2 cellular contexts compared by ENCODE assay signal in the genomic region with DNA sequence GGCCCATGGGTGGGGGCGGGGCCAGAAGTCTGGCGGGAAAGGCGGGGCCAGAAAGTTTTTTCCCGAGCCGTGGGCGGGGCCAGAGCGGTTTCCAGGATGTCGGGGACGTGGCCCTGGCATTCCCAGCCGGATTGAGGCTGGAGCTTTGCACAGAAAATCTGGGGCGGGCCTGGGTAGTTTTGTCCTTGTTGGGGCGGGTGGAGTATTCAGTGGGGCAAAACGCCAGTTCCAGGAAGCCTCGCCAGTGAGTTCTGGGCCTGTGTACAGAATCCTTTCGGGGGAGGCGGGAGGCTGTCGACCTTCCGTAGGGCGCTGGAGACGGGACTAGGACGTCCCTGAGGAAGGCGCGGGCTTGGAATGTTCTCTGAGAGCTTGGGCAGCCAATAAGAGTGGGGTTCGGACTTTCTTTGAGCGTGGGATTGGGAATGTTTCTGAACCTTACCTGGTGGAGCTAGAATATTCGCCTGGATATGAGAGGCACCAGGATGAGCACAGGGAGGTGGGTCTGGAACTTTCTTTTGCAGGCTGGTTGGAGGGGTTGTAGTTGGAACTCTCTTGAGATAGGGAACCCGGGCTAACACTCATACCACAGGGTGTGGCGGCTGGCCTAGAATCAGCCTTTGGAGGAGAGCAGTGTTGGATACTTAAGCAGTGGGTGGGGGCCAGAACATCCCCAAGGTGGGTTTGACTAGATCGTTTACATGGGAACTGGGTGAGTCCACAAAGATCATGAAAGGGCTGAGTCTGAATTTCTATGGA.
TF ChIP-seq lines count a peak whose summit lies in the region.

No MANE protein-coding gene starts in this region.

TF ChIP-seq in GM12878, 131 proteins besides CTCF, POLR2A, EP300 and RAD21:
- TF ChIP-seq EED (IDR thresholded peaks at IDR 0.05; ENCODE audit: low read depth) (peak; percentile 23; the same call in 1 of the 2 replicates), SMARCA5 (IDR thresholded peaks at IDR 0.05) (no peak), ZNF384 (IDR thresholded peaks at IDR 0.05; ENCODE audit: borderline replicate concordance, low read depth, low read length) (peak; percentile 18; the same call in 1 of the 2 replicates), GABPA (IDR thresholded peaks at IDR 0.05; ENCODE audit: low read depth) (no peak), NKRF (conservative IDR thresholded peaks at IDR 0.05) (no peak), SIN3A (IDR thresholded peaks at IDR 0.05; ENCODE audit: low read depth, low read length) (peak; percentile 44; the same call in 1 of the 2 replicates), CHD1 (IDR thresholded peaks at IDR 0.05; ENCODE audit: low read depth, low read length) (no peak), TAF1 (IDR thresholded peaks at IDR 0.05; ENCODE audit: borderline replicate concordance, low read depth, low read length) (no peak), CBX5 (IDR thresholded peaks at IDR 0.05; ENCODE audit: low read depth) (no peak), ZBTB40 (IDR thresholded peaks at IDR 0.05; ENCODE audit: borderline replicate concordance) (no peak), SP1 (IDR thresholded peaks at IDR 0.05; ENCODE audit: low read depth, low read length) (peak; percentile 5), SMAD5 (IDR thresholded peaks at IDR 0.05; ENCODE audit: low read depth) (no peak), SUZ12 (IDR thresholded peaks at IDR 0.05; ENCODE audit: unreplicated experiment) (no peak), CBFB (IDR thresholded peaks at IDR 0.05; ENCODE audit: low read depth) (no peak), CHD2 (IDR thresholded peaks at IDR 0.05; ENCODE audit: borderline replicate concordance, low read depth, low read length) (0 out of 2 replicates have a peak, but pooled peaks have one; percentile 29), POU2F2 (IDR thresholded peaks at IDR 0.05; ENCODE audit: borderline replicate concordance, low read depth, low read length) (no peak), MTA2 (IDR thresholded peaks at IDR 0.05; ENCODE audit: low read depth) (0 out of 2 replicates have a peak, but pooled peaks have one; percentile 19), YY1 (IDR thresholded peaks at IDR 0.05; ENCODE audit: low read depth, low read length) (0 out of 2 replicates have a peak, but pooled peaks have one; percentile 3), MEF2B (IDR thresholded peaks at IDR 0.05; ENCODE audit: partially characterized antibody, poor library complexity, severe bottlenecking) (no peak), EGR1 (IDR thresholded peaks at IDR 0.05; ENCODE audit: borderline replicate concordance in 1 of 2, low read depth in 2 of 2, low read length in 2 of 2) (0 out of 3 replicates have a peak, but pooled peaks of 1 of the 2 experiments have one; percentile 0), IKZF1 (conservative IDR thresholded peaks at IDR 0.05) (peak; percentile 95), IKZF2 (IDR thresholded peaks at IDR 0.05) (peak; percentile 92 to 96), GATAD2B (conservative IDR thresholded peaks at IDR 0.05; ENCODE audit: low read depth) (no peak), ATF7 (IDR thresholded peaks at IDR 0.05; ENCODE audit: low read depth) (no peak)
- TF ChIP-seq, protein P1, sequence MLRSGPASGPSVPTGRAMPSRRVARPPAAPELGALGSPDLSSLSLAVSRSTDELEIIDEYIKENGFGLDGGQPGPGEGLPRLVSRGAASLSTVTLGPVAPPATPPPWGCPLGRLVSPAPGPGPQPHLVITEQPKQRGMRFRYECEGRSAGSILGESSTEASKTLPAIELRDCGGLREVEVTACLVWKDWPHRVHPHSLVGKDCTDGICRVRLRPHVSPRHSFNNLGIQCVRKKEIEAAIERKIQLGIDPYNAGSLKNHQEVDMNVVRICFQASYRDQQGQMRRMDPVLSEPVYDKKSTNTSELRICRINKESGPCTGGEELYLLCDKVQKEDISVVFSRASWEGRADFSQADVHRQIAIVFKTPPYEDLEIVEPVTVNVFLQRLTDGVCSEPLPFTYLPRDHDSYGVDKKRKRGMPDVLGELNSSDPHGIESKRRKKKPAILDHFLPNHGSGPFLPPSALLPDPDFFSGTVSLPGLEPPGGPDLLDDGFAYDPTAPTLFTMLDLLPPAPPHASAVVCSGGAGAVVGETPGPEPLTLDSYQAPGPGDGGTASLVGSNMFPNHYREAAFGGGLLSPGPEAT (IDR thresholded peaks at IDR 0.05; ENCODE audit: low read depth) = peak; percentile 83

TF ChIP-seq in liver, 16 proteins besides CTCF, POLR2A, EP300 and RAD21:
- TF ChIP-seq SP1 (IDR thresholded peaks at IDR 0.05) = peak; percentile 67
- TF ChIP-seq, protein P2, sequence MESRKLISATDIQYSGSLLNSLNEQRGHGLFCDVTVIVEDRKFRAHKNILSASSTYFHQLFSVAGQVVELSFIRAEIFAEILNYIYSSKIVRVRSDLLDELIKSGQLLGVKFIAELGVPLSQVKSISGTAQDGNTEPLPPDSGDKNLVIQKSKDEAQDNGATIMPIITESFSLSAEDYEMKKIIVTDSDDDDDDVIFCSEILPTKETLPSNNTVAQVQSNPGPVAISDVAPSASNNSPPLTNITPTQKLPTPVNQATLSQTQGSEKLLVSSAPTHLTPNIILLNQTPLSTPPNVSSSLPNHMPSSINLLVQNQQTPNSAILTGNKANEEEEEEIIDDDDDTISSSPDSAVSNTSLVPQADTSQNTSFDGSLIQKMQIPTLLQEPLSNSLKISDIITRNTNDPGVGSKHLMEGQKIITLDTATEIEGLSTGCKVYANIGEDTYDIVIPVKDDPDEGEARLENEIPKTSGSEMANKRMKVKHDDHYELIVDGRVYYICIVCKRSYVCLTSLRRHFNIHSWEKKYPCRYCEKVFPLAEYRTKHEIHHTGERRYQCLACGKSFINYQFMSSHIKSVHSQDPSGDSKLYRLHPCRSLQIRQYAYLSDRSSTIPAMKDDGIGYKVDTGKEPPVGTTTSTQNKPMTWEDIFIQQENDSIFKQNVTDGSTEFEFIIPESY (IDR thresholded peaks at IDR 0.05) = peak; percentile 52
- TF ChIP-seq HNF4G (IDR thresholded peaks at IDR 0.05) = peak; percentile 22
- no peak for TF ChIP-seq FOXA1 (IDR thresholded peaks at IDR 0.05)
- peak; percentile 39 for TF ChIP-seq FOXA2 (IDR thresholded peaks at IDR 0.05)
- TF ChIP-seq EGR1 (IDR thresholded peaks at IDR 0.05; ENCODE audit: low read depth in 2 of 2) = peak in 1 of 2 donors; percentile 69
- TF ChIP-seq MAX (IDR thresholded peaks at IDR 0.05) = peak; percentile 91
- peak; percentile 39 to 58 for TF ChIP-seq RXRA (IDR thresholded peaks at IDR 0.05)
- peak; percentile 51 for TF ChIP-seq NR2F2 (IDR thresholded peaks at IDR 0.05)
- TF ChIP-seq YY1 (IDR thresholded peaks at IDR 0.05) = peak; percentile 67
- TF ChIP-seq GABPA (IDR thresholded peaks at IDR 0.05 in 1 of 2, conservative IDR thresholded peaks at IDR 0.05 in 1 of 2) = peak in 1 of 2 donors; percentile 74
- TF ChIP-seq TAF1 (conservative IDR thresholded peaks at IDR 0.05) = peak; percentile 67
- TF ChIP-seq JUND (IDR thresholded peaks at IDR 0.05) = peak in 1 of 2 donors; percentile 32
- peak; percentile 88 for TF ChIP-seq REST (IDR thresholded peaks at IDR 0.05)
- TF ChIP-seq HNF4A (conservative IDR thresholded peaks at IDR 0.05) = peak; percentile 27
- TF ChIP-seq ATF3 (IDR thresholded peaks at IDR 0.05) = no peak
